Comparison of ENCODE assay signal across 2 cellular contexts in the genomic region with DNA sequence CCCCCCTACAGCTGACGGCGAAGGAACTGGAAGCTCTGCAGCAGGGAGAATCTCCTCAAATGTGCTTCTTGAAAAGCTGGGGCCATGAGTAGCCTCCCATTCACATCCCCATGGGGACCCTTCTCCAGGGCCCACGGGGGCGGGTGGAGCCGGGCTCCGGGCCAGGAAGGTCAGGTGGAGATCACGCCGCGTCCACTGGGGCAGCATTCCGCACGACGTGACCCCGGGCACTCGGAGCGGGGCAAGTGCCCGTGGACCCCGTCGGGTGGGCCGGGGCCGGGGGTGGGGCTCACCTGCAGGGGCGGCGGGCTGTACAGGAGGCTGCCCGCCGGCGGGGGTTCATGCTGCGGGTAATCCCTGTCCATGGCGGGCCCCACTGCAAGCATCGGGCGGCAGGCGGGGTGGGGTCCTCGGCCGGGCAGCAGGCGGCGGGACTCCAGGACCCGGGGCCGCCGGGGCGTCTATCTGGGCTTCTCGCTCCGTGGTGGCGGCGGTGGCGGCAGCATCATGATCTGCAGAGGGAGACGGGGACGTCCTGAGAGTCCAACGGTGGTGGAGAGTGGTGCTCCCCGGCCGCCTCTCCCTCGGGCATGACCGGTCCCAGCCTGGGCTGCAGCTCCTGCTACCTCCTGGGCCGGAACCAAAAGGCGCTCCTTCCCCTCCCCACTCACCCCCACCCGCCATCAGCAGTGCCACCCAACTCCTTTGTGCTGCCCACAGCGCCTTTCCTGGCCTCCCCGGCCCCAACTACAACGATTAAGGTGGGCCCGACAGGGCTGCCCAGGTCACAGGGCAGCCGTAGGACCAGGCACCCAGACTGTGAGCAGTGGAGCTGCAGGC.
TF ChIP-seq lines count a peak whose summit lies in the region.

No MANE protein-coding gene starts in this region.

TF ChIP-seq in IMR-90, 13 proteins besides CTCF, POLR2A, EP300 and RAD21:
- TF ChIP-seq CHD1 (IDR thresholded peaks at IDR 0.05; ENCODE audit: low read depth, low read length) = no peak

TF ChIP-seq in SK-N-SH, 30 proteins besides CTCF, POLR2A, EP300 and RAD21:
- TF ChIP-seq MEF2A (IDR thresholded peaks at IDR 0.05; ENCODE audit: borderline replicate concordance, low read depth) = no peak
- no peak for TF ChIP-seq FOXM1 (IDR thresholded peaks at IDR 0.05; ENCODE audit: low read depth)
- TF ChIP-seq SMC3 (IDR thresholded peaks at IDR 0.05; ENCODE audit: low read depth, low read length) = no peak
- no peak for TF ChIP-seq NRF1 (IDR thresholded peaks at IDR 0.05; ENCODE audit: low read depth, low read length)
- TF ChIP-seq FOXJ3 (CRISPR knock-in tag; IDR thresholded peaks at IDR 0.05) = no peak
- no peak for TF ChIP-seq TAF1 (IDR thresholded peaks at IDR 0.05; ENCODE audit: borderline replicate concordance, low read depth, low read length)
- TF ChIP-seq FOSL2 (IDR thresholded peaks at IDR 0.05; ENCODE audit: borderline replicate concordance, low read depth) = no peak
- no peak for TF ChIP-seq GABPA (IDR thresholded peaks at IDR 0.05; ENCODE audit: low read depth)
- no peak for TF ChIP-seq NFIC (IDR thresholded peaks at IDR 0.05; ENCODE audit: borderline replicate concordance)
- TF ChIP-seq ELF1 (IDR thresholded peaks at IDR 0.05) = no peak
- TF ChIP-seq, protein P1, sequence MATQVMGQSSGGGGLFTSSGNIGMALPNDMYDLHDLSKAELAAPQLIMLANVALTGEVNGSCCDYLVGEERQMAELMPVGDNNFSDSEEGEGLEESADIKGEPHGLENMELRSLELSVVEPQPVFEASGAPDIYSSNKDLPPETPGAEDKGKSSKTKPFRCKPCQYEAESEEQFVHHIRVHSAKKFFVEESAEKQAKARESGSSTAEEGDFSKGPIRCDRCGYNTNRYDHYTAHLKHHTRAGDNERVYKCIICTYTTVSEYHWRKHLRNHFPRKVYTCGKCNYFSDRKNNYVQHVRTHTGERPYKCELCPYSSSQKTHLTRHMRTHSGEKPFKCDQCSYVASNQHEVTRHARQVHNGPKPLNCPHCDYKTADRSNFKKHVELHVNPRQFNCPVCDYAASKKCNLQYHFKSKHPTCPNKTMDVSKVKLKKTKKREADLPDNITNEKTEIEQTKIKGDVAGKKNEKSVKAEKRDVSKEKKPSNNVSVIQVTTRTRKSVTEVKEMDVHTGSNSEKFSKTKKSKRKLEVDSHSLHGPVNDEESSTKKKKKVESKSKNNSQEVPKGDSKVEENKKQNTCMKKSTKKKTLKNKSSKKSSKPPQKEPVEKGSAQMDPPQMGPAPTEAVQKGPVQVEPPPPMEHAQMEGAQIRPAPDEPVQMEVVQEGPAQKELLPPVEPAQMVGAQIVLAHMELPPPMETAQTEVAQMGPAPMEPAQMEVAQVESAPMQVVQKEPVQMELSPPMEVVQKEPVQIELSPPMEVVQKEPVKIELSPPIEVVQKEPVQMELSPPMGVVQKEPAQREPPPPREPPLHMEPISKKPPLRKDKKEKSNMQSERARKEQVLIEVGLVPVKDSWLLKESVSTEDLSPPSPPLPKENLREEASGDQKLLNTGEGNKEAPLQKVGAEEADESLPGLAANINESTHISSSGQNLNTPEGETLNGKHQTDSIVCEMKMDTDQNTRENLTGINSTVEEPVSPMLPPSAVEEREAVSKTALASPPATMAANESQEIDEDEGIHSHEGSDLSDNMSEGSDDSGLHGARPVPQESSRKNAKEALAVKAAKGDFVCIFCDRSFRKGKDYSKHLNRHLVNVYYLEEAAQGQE (IDR thresholded peaks at IDR 0.05; ENCODE audit: low read depth, low read length) = no peak
- TF ChIP-seq GATA2 (CRISPR knock-in tag; IDR thresholded peaks at IDR 0.05) = no peak
- TF ChIP-seq YY1 (IDR thresholded peaks at IDR 0.05; ENCODE audit: low read depth) = no peak
- no peak for TF ChIP-seq POLR2AphosphoS5 (IDR thresholded peaks at IDR 0.05; ENCODE audit: low read depth, low read length)
- no peak for TF ChIP-seq JUND (IDR thresholded peaks at IDR 0.05)
- TF ChIP-seq TCF12 (IDR thresholded peaks at IDR 0.05) = no peak
- no peak for TF ChIP-seq TEAD4 (IDR thresholded peaks at IDR 0.05; ENCODE audit: borderline replicate concordance, insufficient read depth)
- no peak for TF ChIP-seq CHD2 (IDR thresholded peaks at IDR 0.05; ENCODE audit: low read length, partially characterized antibody)
- TF ChIP-seq RXRA (IDR thresholded peaks at IDR 0.05; ENCODE audit: borderline replicate concordance, low read depth) = no peak
